1 cellular context compared by ENCODE assay signal in the genomic region with DNA sequence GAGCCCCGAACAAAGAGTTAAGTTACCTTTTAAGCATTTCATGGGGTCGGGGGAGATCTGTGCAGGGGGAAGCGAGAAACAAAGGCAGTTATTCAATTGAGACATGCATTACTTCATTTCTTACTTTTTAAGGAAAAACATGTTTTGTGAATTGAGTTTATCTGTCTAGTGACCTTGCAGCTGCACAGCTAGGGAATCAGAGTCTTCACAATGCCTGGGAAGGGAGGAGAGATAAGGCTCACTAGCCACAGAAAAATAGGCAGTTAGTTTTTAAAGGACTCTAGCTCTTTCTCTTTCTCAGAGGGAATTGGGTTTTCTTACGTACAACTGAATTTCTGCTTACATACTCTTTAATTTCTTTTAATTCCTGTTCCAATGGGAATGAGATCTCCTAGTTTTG.
TF ChIP-seq lines count a peak whose summit lies in the region.

No MANE protein-coding gene starts in this region.

TF ChIP-seq in K562, 482 proteins besides CTCF, POLR2A, EP300 and RAD21 (continued from another document):
- TF ChIP-seq, protein P1, sequence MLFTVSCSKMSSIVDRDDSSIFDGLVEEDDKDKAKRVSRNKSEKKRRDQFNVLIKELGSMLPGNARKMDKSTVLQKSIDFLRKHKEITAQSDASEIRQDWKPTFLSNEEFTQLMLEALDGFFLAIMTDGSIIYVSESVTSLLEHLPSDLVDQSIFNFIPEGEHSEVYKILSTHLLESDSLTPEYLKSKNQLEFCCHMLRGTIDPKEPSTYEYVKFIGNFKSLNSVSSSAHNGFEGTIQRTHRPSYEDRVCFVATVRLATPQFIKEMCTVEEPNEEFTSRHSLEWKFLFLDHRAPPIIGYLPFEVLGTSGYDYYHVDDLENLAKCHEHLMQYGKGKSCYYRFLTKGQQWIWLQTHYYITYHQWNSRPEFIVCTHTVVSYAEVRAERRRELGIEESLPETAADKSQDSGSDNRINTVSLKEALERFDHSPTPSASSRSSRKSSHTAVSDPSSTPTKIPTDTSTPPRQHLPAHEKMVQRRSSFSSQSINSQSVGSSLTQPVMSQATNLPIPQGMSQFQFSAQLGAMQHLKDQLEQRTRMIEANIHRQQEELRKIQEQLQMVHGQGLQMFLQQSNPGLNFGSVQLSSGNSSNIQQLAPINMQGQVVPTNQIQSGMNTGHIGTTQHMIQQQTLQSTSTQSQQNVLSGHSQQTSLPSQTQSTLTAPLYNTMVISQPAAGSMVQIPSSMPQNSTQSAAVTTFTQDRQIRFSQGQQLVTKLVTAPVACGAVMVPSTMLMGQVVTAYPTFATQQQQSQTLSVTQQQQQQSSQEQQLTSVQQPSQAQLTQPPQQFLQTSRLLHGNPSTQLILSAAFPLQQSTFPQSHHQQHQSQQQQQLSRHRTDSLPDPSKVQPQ (CRISPR knock-in tag; IDR thresholded peaks at IDR 0.05; ENCODE audit: borderline replicate concordance) = no peak
- peak; percentile 62 for TF ChIP-seq TEAD4 (IDR thresholded peaks at IDR 0.05; ENCODE audit: low read length)
- no peak for TF ChIP-seq TEAD4 (CRISPR knock-in tag; IDR thresholded peaks at IDR 0.05; ENCODE audit: borderline replicate concordance)
- TF ChIP-seq NCOR1 (IDR thresholded peaks at IDR 0.05) = peak; percentile 61
- peak in 1 of 2 experiments; percentile 38; a peak in 1 of 4 replicates for TF ChIP-seq RCOR1 (IDR thresholded peaks at IDR 0.05; ENCODE audit: borderline replicate concordance in 1 of 2, low read depth in 2 of 2, low read length in 2 of 2)
- peak; percentile 30; the same call in 1 of the 2 replicates for TF ChIP-seq DPF2 (IDR thresholded peaks at IDR 0.05)
- peak; percentile 83 for TF ChIP-seq TCF3 (CRISPR knock-in tag; IDR thresholded peaks at IDR 0.05)
- peak; percentile 75 for TF ChIP-seq CBFA2T3 (IDR thresholded peaks at IDR 0.05)
